Comparison of ENCODE assay signal across 12 cellular contexts in the genomic region with DNA sequence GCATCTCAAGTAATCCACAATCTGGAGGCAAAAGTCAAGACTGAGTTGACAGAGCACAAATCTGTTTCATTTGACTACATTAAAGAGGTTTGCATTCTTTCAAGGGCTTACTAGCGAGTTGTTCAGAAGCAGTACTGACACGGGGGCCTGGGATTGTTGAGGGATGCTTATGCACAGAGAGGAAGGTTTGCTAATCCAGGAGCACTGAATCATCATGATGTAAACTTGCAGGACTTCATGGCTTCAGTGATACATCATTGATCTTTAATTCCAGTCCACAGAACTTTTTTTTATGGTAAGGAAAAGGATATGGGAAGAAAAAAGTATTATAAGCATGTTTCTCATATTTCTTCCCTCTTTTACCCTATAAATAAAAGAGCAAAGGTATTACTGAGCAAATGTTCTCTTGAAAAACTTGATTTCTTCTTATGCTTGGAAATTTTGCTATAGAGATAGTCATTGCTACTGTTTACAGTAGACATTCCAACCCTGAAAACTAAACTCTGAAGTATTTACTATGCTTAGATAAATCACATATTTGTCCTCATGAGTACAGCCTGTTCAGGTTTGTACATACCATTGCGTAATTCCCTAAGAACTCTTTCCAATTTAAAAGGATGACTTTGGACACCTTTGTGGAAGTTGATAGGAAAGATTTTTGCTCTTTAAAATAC.
DNase-seq lines count a peak whose midpoint lies in the region; FAIRE-seq and TF ChIP-seq lines count a peak whose summit lies in the region.
"Had no signal": no experiment of that assay in that cellular context is flagged by ENCODE, and none has a peak within 500 bp of the region (broad histone marks: within the 10 kb centered on the region; RNA-seq: fewer than 3 reads in every experiment).

No MANE protein-coding gene starts in this region.

- H3K79me2 ChIP-seq in OCI-LY7 (ENCODE audit: insufficient read depth, low read depth, low read length), result no peaks in the 10 kb centered on the region

- FAIRE-seq in small intestine (lab: Jason Lieb, UNC), result no peak

- no TSS peak for BruUV-seq in OCI-LY7 (replicated peaks; lab: Mats Ljungman, UMichigan)

- POLR2A ChIA-PET in activated CD4-positive, alpha-beta memory T cell treated with anti-CD3 and anti-CD28 coated beads, Interleukin-2, amount 10 ng/mL, durations not matched to agents 7 days and 5 days (lab: Charles Lee), result no interaction called here
- POLR2A ChIA-PET in OCI-LY7 (lab: Charles Lee), result no interaction called here

- peaks cover 27% of the 10 kb centered on the region for H3K9me3 ChIP-seq in MG63
- H3K9me3 ChIP-seq in small intestine (ENCODE audit: control insufficient read depth, low read depth), result no peaks in the 10 kb centered on the region
- peaks cover 19% of the 10 kb centered on the region for H3K9me3 ChIP-seq in OCI-LY7 (ENCODE audit: low read length)

- H3K4me1 ChIP-seq in small intestine (ENCODE audit: control insufficient read depth in 2 of 2, insufficient read depth in 1 of 2, low read depth in 1 of 2, low read length in 1 of 2) (no peaks in the 10 kb centered on the region), OCI-LY7 (ENCODE audit: insufficient read depth, low read length, poor library complexity, severe bottlenecking) (no peaks in the 10 kb centered on the region)

- DNase-seq in AG10803 (ENCODE audit: low read depth), result peak; percentile 91
- peak; percentile 90 for DNase-seq in MG63
- DNase-seq in epithelial cell of esophagus (ENCODE audit: low read depth), result peak; percentile 96
- peak; percentile 25 for DNase-seq in osteocyte (ENCODE audit: extremely low spot score, unreplicated experiment)
- DNase-seq in NK-92 treated with Interleukin-12 subunit alpha and Interleukin-12 subunit beta, amount 100 ng/mL, for 24 hours (lab: John Stamatoyannopoulos, UW), result no peak
- no peak for DNase-seq in activated CD4-positive, alpha-beta memory T cell treated with anti-CD3 and anti-CD28 coated beads, Interleukin-2, amount 10 ng/mL, durations not matched to agents 7 days and 5 days
- no peak for DNase-seq in small intestine
- DNase-seq in OCI-LY7 (ENCODE audit: low spot score), result no peak
- DNase-seq: activated CD8-positive, alpha-beta memory T cell treated with anti-CD3 and anti-CD28 coated beads, Interleukin-2, amount 50 U/mL, for 48 hours; DMS 273 treated with DMSO at 0.1 percent for 48 hours; SHP77; stimulated activated CD4-positive, alpha-beta T cell treated with anti-CD3 and anti-CD28 coated beads, Interleukin-4, amount 100 ng/mL, for 4 hours had no signal

- H3K9me2 ChIP-seq in OCI-LY7 (ENCODE audit: insufficient read depth, low read length), result no peaks in the 10 kb centered on the region

- H3K36me3 Mint-ChIP-seq in osteocyte (ENCODE audit: unreplicated experiment), result no peaks in the 10 kb centered on the region
- H3K36me3 Mint-ChIP-seq in activated CD4-positive, alpha-beta memory T cell treated with anti-CD3 and anti-CD28 coated beads, Interleukin-2, amount 10 ng/mL, durations not matched to agents 7 days and 5 days (ENCODE audit: low read depth), result no peaks in the 10 kb centered on the region

- H3K36me3 ChIP-seq in MG63, result no peaks in the 10 kb centered on the region; the same call in 1 of the 2 replicates
- H3K36me3 ChIP-seq in small intestine (ENCODE audit: control insufficient read depth in 2 of 2, insufficient read depth in 2 of 2, low read length in 2 of 2), result no peaks in the 10 kb centered on the region
- no peaks in the 10 kb centered on the region for H3K36me3 ChIP-seq in OCI-LY7 (ENCODE audit: insufficient read depth, low read length)

- no peak overlapping the region for H3K4me2 ChIP-seq in OCI-LY7 (ENCODE audit: low read length)

- no peaks in the 10 kb centered on the region for H4K20me1 ChIP-seq in OCI-LY7 (ENCODE audit: insufficient read depth, low read length)

- no peak overlapping the region for H2AFZ ChIP-seq in OCI-LY7 (ENCODE audit: low read length)

- CTCF ChIA-PET in activated CD4-positive, alpha-beta memory T cell treated with anti-CD3 and anti-CD28 coated beads, Interleukin-2, amount 10 ng/mL, durations not matched to agents 7 days and 5 days (lab: Charles Lee), result no interaction called here
- CTCF ChIA-PET in OCI-LY7 (lab: Charles Lee; ENCODE audit: unreplicated experiment), result no interaction called here

- H3K27me3 Mint-ChIP-seq in osteocyte (ENCODE audit: unreplicated experiment), result no peaks in the 10 kb centered on the region
- H3K27me3 Mint-ChIP-seq in activated CD4-positive, alpha-beta memory T cell treated with anti-CD3 and anti-CD28 coated beads, Interleukin-2, amount 10 ng/mL, durations not matched to agents 7 days and 5 days, result peaks cover 1% of the 10 kb centered on the region

- H3K4me1 Mint-ChIP-seq in osteocyte (ENCODE audit: unreplicated experiment), result peaks cover 24% of the 10 kb centered on the region
- no peaks in the 10 kb centered on the region for H3K4me1 Mint-ChIP-seq in activated CD4-positive, alpha-beta memory T cell treated with anti-CD3 and anti-CD28 coated beads, Interleukin-2, amount 10 ng/mL, durations not matched to agents 7 days and 5 days

- H3K4me3 Mint-ChIP-seq in osteocyte (ENCODE audit: unreplicated experiment), result no peak overlapping the region
- no peak overlapping the region for H3K4me3 Mint-ChIP-seq in activated CD4-positive, alpha-beta memory T cell treated with anti-CD3 and anti-CD28 coated beads, Interleukin-2, amount 10 ng/mL, durations not matched to agents 7 days and 5 days

- no peaks in the 10 kb centered on the region for H3K27me3 ChIP-seq in MG63
- H3K27me3 ChIP-seq in small intestine (ENCODE audit: control insufficient read depth in 2 of 2, insufficient read depth in 2 of 2, low read length in 2 of 2), result no peaks in the 10 kb centered on the region

- peak overlapping the region; percentile 45 for H3K27ac Mint-ChIP-seq in osteocyte (ENCODE audit: unreplicated experiment)
- no peak overlapping the region for H3K27ac Mint-ChIP-seq in activated CD4-positive, alpha-beta memory T cell treated with anti-CD3 and anti-CD28 coated beads, Interleukin-2, amount 10 ng/mL, durations not matched to agents 7 days and 5 days

- no peak for TF ChIP-seq CTCF in AG10803 (conservative IDR thresholded peaks at IDR 0.05; ENCODE audit: low read length)
- no peak for TF ChIP-seq CTCF in epithelial cell of esophagus (IDR thresholded peaks at IDR 0.05; ENCODE audit: insufficient read depth, low read depth, low read length, missing control alignments)
- no peak for TF ChIP-seq CTCF in osteocyte (IDR thresholded peaks at IDR 0.05)
- no peak for TF ChIP-seq CTCF in OCI-LY7 (conservative IDR thresholded peaks at IDR 0.05; ENCODE audit: low read length)

- H3K27ac ChIP-seq in small intestine (ENCODE audit: low read depth in 1 of 2, low read length in 1 of 2), result peak overlapping the region in 1 of 2 donors; percentile 44
- no peak overlapping the region for H3K27ac ChIP-seq in OCI-LY7 (ENCODE audit: low read depth, low read length, poor library complexity, severe bottlenecking)

- H3K9me3 Mint-ChIP-seq in osteocyte (ENCODE audit: unreplicated experiment), result no peaks in the 10 kb centered on the region
- H3K9me3 Mint-ChIP-seq in activated CD4-positive, alpha-beta memory T cell treated with anti-CD3 and anti-CD28 coated beads, Interleukin-2, amount 10 ng/mL, durations not matched to agents 7 days and 5 days, result peaks cover 15% of the 10 kb centered on the region

- intact Hi-C loops in OCI-LY7 (cut with micrococcal nuclease; ENCODE audit: unreplicated experiment), result no loop called here

- H3K4me3 ChIP-seq in AG10803 (ENCODE audit: low read length) (no peak overlapping the region), MG63 (no peak overlapping the region), epithelial cell of esophagus (ENCODE audit: low read length) (no peak overlapping the region), small intestine (ENCODE audit: low read depth in 1 of 2, low read length in 2 of 2) (no peak overlapping the region), OCI-LY7 (ENCODE audit: low read depth, low read length, poor library complexity, severe bottlenecking) (no peak overlapping the region)

- 46 to 64% (median 59%) methylated on average over 3 of the region's 3 CpGs for WGBS in small intestine, 3 donors

Comparison
In these comparisons a context has a peak if more than half of its experiments do, and no peak if none do; other contexts are left out.
1. DNase-seq: peak in AG10803 (single experiment), MG63 (single experiment), epithelial cell of esophagus (single experiment) and osteocyte (single experiment); none in NK-92 treated with Interleukin-12 subunit alpha and Interleukin-12 subunit beta, amount 100 ng/mL, for 24 hours (single experiment), activated CD4-positive, alpha-beta memory T cell treated with anti-CD3 and anti-CD28 coated beads, Interleukin-2, amount 10 ng/mL, durations not matched to agents 7 days and 5 days (single experiment), small intestine (single experiment) and OCI-LY7 (single experiment).